In genomic region chr2:199303814-199304213, GRCh38 we compare ENCODE assay signal across 1 cellular context.
TF ChIP-seq lines count a peak whose summit lies in the region.

No MANE protein-coding gene starts in this region.

TF ChIP-seq in GM23338, 12 proteins besides CTCF, POLR2A, EP300 and RAD21 (continued from another document):
- TF ChIP-seq, protein P1, sequence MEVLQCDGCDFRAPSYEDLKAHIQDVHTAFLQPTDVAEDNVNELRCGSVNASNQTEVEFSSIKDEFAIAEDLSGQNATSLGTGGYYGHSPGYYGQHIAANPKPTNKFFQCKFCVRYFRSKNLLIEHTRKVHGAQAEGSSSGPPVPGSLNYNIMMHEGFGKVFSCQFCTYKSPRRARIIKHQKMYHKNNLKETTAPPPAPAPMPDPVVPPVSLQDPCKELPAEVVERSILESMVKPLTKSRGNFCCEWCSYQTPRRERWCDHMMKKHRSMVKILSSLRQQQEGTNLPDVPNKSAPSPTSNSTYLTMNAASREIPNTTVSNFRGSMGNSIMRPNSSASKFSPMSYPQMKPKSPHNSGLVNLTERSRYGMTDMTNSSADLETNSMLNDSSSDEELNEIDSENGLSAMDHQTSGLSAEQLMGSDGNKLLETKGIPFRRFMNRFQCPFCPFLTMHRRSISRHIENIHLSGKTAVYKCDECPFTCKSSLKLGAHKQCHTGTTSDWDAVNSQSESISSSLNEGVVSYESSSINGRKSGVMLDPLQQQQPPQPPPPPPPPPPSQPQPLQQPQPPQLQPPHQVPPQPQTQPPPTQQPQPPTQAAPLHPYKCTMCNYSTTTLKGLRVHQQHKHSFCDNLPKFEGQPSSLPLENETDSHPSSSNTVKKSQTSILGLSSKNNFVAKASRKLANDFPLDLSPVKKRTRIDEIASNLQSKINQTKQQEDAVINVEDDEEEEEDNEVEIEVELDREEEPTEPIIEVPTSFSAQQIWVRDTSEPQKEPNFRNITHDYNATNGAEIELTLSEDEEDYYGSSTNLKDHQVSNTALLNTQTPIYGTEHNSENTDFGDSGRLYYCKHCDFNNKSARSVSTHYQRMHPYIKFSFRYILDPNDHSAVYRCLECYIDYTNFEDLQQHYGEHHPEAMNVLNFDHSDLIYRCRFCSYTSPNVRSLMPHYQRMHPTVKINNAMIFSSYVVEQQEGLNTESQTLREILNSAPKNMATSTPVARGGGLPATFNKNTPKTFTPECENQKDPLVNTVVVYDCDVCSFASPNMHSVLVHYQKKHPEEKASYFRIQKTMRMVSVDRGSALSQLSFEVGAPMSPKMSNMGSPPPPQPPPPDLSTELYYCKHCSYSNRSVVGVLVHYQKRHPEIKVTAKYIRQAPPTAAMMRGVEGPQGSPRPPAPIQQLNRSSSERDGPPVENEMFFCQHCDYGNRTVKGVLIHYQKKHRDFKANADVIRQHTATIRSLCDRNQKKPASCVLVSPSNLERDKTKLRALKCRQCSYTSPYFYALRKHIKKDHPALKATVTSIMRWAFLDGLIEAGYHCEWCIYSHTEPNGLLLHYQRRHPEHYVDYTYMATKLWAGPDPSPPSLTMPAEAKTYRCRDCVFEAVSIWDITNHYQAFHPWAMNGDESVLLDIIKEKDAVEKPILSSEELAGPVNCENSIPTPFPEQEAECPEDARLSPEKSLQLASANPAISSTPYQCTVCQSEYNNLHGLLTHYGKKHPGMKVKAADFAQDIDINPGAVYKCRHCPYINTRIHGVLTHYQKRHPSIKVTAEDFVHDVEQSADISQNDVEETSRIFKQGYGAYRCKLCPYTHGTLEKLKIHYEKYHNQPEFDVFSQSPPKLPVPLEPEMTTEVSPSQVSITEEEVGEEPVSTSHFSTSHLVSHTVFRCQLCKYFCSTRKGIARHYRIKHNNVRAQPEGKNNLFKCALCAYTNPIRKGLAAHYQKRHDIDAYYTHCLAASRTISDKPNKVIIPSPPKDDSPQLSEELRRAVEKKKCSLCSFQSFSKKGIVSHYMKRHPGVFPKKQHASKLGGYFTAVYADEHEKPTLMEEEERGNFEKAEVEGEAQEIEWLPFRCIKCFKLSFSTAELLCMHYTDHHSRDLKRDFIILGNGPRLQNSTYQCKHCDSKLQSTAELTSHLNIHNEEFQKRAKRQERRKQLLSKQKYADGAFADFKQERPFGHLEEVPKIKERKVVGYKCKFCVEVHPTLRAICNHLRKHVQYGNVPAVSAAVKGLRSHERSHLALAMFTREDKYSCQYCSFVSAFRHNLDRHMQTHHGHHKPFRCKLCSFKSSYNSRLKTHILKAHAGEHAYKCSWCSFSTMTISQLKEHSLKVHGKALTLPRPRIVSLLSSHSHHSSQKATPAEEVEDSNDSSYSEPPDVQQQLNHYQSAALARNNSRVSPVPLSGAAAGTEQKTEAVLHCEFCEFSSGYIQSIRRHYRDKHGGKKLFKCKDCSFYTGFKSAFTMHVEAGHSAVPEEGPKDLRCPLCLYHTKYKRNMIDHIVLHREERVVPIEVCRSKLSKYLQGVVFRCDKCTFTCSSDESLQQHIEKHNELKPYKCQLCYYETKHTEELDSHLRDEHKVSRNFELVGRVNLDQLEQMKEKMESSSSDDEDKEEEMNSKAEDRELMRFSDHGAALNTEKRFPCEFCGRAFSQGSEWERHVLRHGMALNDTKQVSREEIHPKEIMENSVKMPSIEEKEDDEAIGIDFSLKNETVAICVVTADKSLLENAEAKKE (CRISPR knock-in tag; IDR thresholded peaks at IDR 0.05), result no peak
- TF ChIP-seq NANOG (IDR thresholded peaks at IDR 0.05; ENCODE audit: borderline replicate concordance), result no peak
- no peak for TF ChIP-seq CREB1 (CRISPR knock-in tag; IDR thresholded peaks at IDR 0.05; ENCODE audit: low read depth)
- no peak for TF ChIP-seq ETS1 (IDR thresholded peaks at IDR 0.05)
- no peak for TF ChIP-seq REST (IDR thresholded peaks at IDR 0.05; ENCODE audit: unreplicated experiment)
- TF ChIP-seq EZH2phosphoT487 (IDR thresholded peaks at IDR 0.05; ENCODE audit: unreplicated experiment), result no peak
- TF ChIP-seq STAT1 (IDR thresholded peaks at IDR 0.05; ENCODE audit: unreplicated experiment), result no peak
- no peak for TF ChIP-seq JUNB (IDR thresholded peaks at IDR 0.05; ENCODE audit: unreplicated experiment)
